Comparison of ENCODE assay signal across 24 cellular contexts in the genomic region with DNA sequence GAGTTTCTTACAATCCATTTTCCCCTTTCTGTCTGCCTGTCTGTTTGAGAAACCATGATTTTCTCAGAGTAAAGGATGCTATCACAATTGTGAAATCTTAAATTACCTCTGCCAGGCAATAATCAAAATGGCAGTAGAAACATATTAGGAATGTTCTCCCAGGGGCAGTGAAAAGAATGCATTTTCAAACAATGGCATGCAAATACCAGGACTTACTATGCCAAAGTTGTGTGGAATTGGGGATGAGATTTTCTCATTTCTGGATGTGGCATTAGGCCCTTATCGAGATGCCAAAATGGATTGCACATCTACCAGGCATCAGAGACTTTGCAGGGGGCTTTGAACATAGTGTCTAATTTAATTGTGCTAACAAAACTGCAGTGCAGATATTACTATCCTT.
DNase-seq lines count a peak whose midpoint lies in the region; ATAC-seq and TF ChIP-seq lines count a peak whose summit lies in the region.
"Had no signal": no experiment of that assay in that cellular context is flagged by ENCODE, and none has a peak within 500 bp of the region (broad histone marks: within the 10 kb centered on the region; RNA-seq: fewer than 3 reads in every experiment).

No MANE protein-coding gene starts in this region.

- no peak for ATAC-seq in HG02970 (IDR thresholded peaks at IDR 0.05; ENCODE audit: low FRiP score, unreplicated experiment)
- ATAC-seq: A549, GM12878, HCT116 had no signal

- H3K27me3 Mint-ChIP-seq in CD8-positive, alpha-beta memory T cell = no peaks in the 10 kb centered on the region
- H3K27me3 Mint-ChIP-seq: B cell had no signal

- H3K4me3 ChIP-seq in AG09309 (ENCODE audit: control insufficient read depth, low read depth, low read length) (no peak overlapping the region), adipocyte (ENCODE audit: low read length) (no peak overlapping the region)
- H3K4me3 ChIP-seq in CD8-positive, alpha-beta memory T cell (ENCODE audit: low read length) = no peak overlapping the region
- H3K4me3 ChIP-seq: A549, GM12878 had no signal

- H3K27ac ChIP-seq in CD8-positive, alpha-beta memory T cell (ENCODE audit: low read depth, low read length) = no peak overlapping the region
- H3K27ac ChIP-seq: A549 had no signal

- peaks cover 70 to 93% (median 91%) of the 10 kb centered on the region in 3 donors for H3K4me1 Mint-ChIP-seq in CD8-positive, alpha-beta memory T cell
- H3K4me1 Mint-ChIP-seq: B cell, IgD-negative memory B cell had no signal

- no peak overlapping the region for H3K4me3 Mint-ChIP-seq in CD8-positive, alpha-beta memory T cell
- H3K4me3 Mint-ChIP-seq: B cell, IgD-negative memory B cell had no signal

- H3K4me1 ChIP-seq in CD8-positive, alpha-beta memory T cell (ENCODE audit: insufficient read depth, low read length) = peaks cover 5% of the 10 kb centered on the region
- peaks cover 32% of the 10 kb centered on the region for H3K4me1 ChIP-seq in adipocyte (ENCODE audit: control insufficient read depth, insufficient read depth, low read length)
- H3K4me1 ChIP-seq: Caco-2 had no signal

- peaks cover under 1 to 8% (median 3%) of the 10 kb centered on the region in 3 donors for H3K36me3 Mint-ChIP-seq in CD8-positive, alpha-beta memory T cell

- peak overlapping the region; percentile 32 for H3K9ac ChIP-seq in adipocyte (ENCODE audit: low read length)

- peaks cover 0 to 3% (median 0%) of the 10 kb centered on the region in 5 donors for H3K9me3 Mint-ChIP-seq in CD8-positive, alpha-beta memory T cell
- H3K9me3 Mint-ChIP-seq: IgD-negative memory B cell had no signal

- peak overlapping the region; percentile 0 to 86 (median 66) for H3K27ac Mint-ChIP-seq in CD8-positive, alpha-beta memory T cell
- H3K27ac Mint-ChIP-seq: B cell, IgD-negative memory B cell had no signal

- TF ChIP-seq CTCF in AG09309 (IDR thresholded peaks at IDR 0.05; ENCODE audit: control insufficient read depth, insufficient read depth, low read depth, low read length, missing control alignments) = no peak

- CTCF ChIA-PET in CD8-positive, alpha-beta memory T cell (lab: Charles Lee) = interaction anchor here (1.2 to 1.8 kb wide), 2 partner anchors 14 to 311 kb away, joined by 3 to 5 read pairs; no protein-coding TSS in a partner anchor

- no peaks in the 10 kb centered on the region for H3K36me3 ChIP-seq in CD8-positive, alpha-beta memory T cell (ENCODE audit: insufficient read depth, low read length)
- H3K36me3 ChIP-seq in adipocyte (ENCODE audit: control insufficient read depth, insufficient read depth, low read length, severe bottlenecking) = no peaks in the 10 kb centered on the region

- DNase-seq in AG09309 (ENCODE audit: low read depth) (peak; percentile 33), adipocyte (ENCODE audit: low read depth) (peak; percentile 53), fibroblast of peridontal ligament (ENCODE audit: extremely low read depth) (peak; percentile 74), hypothalamus (lab: John Stamatoyannopoulos, UW) (no peak), hippocampal formation (lab: John Stamatoyannopoulos, UW) (no peak), NCI-H2227 (lab: John Stamatoyannopoulos, UW; ENCODE audit: unreplicated experiment) (no peak)
- no peak for DNase-seq in CD8-positive, alpha-beta memory T cell
- DNase-seq: Caco-2, GDM1, GOT3, Kasumi-1, MM.1S, NCI-H1092, NCI-H146, NCI-H2029 treated with DMSO at 0.1 percent for 48 hours, NCI-H2171, NCI-H774, SHP77 treated with DMSO at 0.1 percent for 48 hours had no signal

- H3K27me3 ChIP-seq in CD8-positive, alpha-beta memory T cell (ENCODE audit: insufficient read depth, low read length, poor library complexity, severe bottlenecking) = no peaks in the 10 kb centered on the region
- H3K27me3 ChIP-seq in adipocyte (replicated peaks; ENCODE audit: control insufficient read depth, insufficient read depth, low read length) = no peaks in the 10 kb centered on the region

- POLR2A ChIA-PET in CD8-positive, alpha-beta memory T cell (lab: Charles Lee) = interaction anchor here (0.6 to 1.3 kb wide), 2 partner anchors 10 to 12 kb away, joined by 4 to 5 read pairs; no protein-coding TSS in a partner anchor

- H3K9me3 ChIP-seq in CD8-positive, alpha-beta memory T cell (ENCODE audit: low read length) = no peaks in the 10 kb centered on the region
- H3K9me3 ChIP-seq in adipocyte (ENCODE audit: control insufficient read depth, low read length) = peaks cover 4% of the 10 kb centered on the region
- H3K9me3 ChIP-seq: A549, Caco-2 had no signal

Comparison
In these comparisons a context has a peak if more than half of its experiments do, and no peak if none do; other contexts are left out.
1. DNase-seq: peak in AG09309 (single experiment), adipocyte (single experiment) and fibroblast of peridontal ligament (single experiment); none in CD8-positive, alpha-beta memory T cell (0 of 5), hypothalamus (0 of 51), hippocampal formation (0 of 2) and NCI-H2227 (single experiment).